19 cellular contexts compared by ENCODE assay signal in genomic region chr20:388034-388994, GRCh38. TPM values are rescaled to one million over a fixed set of nuclear protein-coding genes. Genes with fewer than 3 reads are reported as not detected.
DNase-seq lines count a peak whose midpoint lies in the region; ATAC-seq and TF ChIP-seq lines count a peak whose summit lies in the region.
"Had no signal": no experiment of that assay in that cellular context is flagged by ENCODE, and none has a peak within 500 bp of the region (broad histone marks: within the 10 kb centered on the region; RNA-seq: fewer than 3 reads in every experiment).

No MANE protein-coding gene starts in this region.

- peak overlapping the region; percentile 1 for H3K27ac Mint-ChIP-seq in activated naive CD8-positive, alpha-beta T cell treated with anti-CD3 and anti-CD28 coated beads for 36 hours
- no peak overlapping the region for H3K27ac Mint-ChIP-seq in activated naive CD8-positive, alpha-beta T cell treated with anti-CD3 and anti-CD28 coated beads, Interleukin-2, amount 50 U/mL, for 24 hours

- peaks cover 45% of the 10 kb centered on the region for H3K36me3 Mint-ChIP-seq in activated naive CD8-positive, alpha-beta T cell treated with anti-CD3 and anti-CD28 coated beads for 36 hours
- H3K36me3 Mint-ChIP-seq in activated naive CD8-positive, alpha-beta T cell treated with anti-CD3 and anti-CD28 coated beads, Interleukin-2, amount 50 U/mL, for 24 hours (ENCODE audit: low read depth) = peaks cover 52% of the 10 kb centered on the region

- H3K36me3 ChIP-seq in Karpas-422 (ENCODE audit: insufficient read depth, low read length) = peaks cover 71% of the 10 kb centered on the region

- intact Hi-C loops in lower leg skin (cut with DNase I; ENCODE audit: low total_unique reads) = no loop called here

- ATAC-seq in activated naive CD8-positive, alpha-beta T cell treated with anti-CD3 and anti-CD28 coated beads, Interleukin-2, amount 50 U/mL, for 24 hours = no peak
- ATAC-seq: SK-N-SH treated with all-trans-retinoic acid at 6 μM for 48 hours had no signal

- no peak overlapping the region for H3K4me2 ChIP-seq in Karpas-422 (ENCODE audit: low read depth, low read length, poor library complexity, severe bottlenecking)

- H2AFZ ChIP-seq in Karpas-422 (ENCODE audit: low read length) = no peak overlapping the region
- H2AFZ ChIP-seq: GM23248 had no signal

- H3K9me3 Mint-ChIP-seq in activated naive CD8-positive, alpha-beta T cell treated with anti-CD3 and anti-CD28 coated beads for 36 hours = no peaks in the 10 kb centered on the region
- H3K9me3 Mint-ChIP-seq in activated naive CD8-positive, alpha-beta T cell treated with anti-CD3 and anti-CD28 coated beads, Interleukin-2, amount 50 U/mL, for 24 hours = no peaks in the 10 kb centered on the region

- no peak for TF ChIP-seq CTCF in lower leg skin (IDR thresholded peaks at IDR 0.05)

- H3K4me1 Mint-ChIP-seq in activated naive CD8-positive, alpha-beta T cell treated with anti-CD3 and anti-CD28 coated beads for 36 hours = peaks cover 6% of the 10 kb centered on the region
- H3K4me1 Mint-ChIP-seq in activated naive CD8-positive, alpha-beta T cell treated with anti-CD3 and anti-CD28 coated beads, Interleukin-2, amount 50 U/mL, for 24 hours = peaks cover 8% of the 10 kb centered on the region

- H3K27ac ChIP-seq in Karpas-422 (ENCODE audit: low read length) = peak overlapping the region; percentile 36; the same call in 1 of the 2 replicates
- peak overlapping the region; percentile 100 for H3K27ac ChIP-seq in epithelial cell of prostate
- H3K27ac ChIP-seq: GM23248 had no signal

- H3K4me3 ChIP-seq in Karpas-422 (ENCODE audit: low read length) = no peak overlapping the region
- H3K4me3 ChIP-seq in lower leg skin (ENCODE audit: low read depth, poor library complexity, severe bottlenecking) = no peak overlapping the region
- H3K4me3 ChIP-seq: GM23248 had no signal

- no peak overlapping the region for H3K4me3 Mint-ChIP-seq in activated naive CD8-positive, alpha-beta T cell treated with anti-CD3 and anti-CD28 coated beads for 36 hours
- no peak overlapping the region for H3K4me3 Mint-ChIP-seq in activated naive CD8-positive, alpha-beta T cell treated with anti-CD3 and anti-CD28 coated beads, Interleukin-2, amount 50 U/mL, for 24 hours

- H3K9me2 ChIP-seq in Karpas-422 (replicated peaks; ENCODE audit: insufficient read depth, low read length) = no peaks in the 10 kb centered on the region

- H3K9ac ChIP-seq in Karpas-422 (ENCODE audit: low read length) = no peak overlapping the region
- H3K9ac ChIP-seq: GM23248 had no signal

- H3K4me1 ChIP-seq in Karpas-422 (ENCODE audit: low read length) = peaks cover 19% of the 10 kb centered on the region

- 90 to 95% methylated on average over 21 of the region's 21 CpGs for WGBS in lower leg skin, 2 donors

- no peaks in the 10 kb centered on the region for H3K27me3 ChIP-seq in Karpas-422 (ENCODE audit: low read length)

- DNase-seq in activated naive CD8-positive, alpha-beta T cell treated with anti-CD3 and anti-CD28 coated beads for 36 hours = no peak
- no peak for DNase-seq in activated naive CD8-positive, alpha-beta T cell treated with anti-CD3 and anti-CD28 coated beads, Interleukin-2, amount 50 U/mL, for 24 hours
- DNase-seq in Karpas-422 (no peak), epithelial cell of prostate (ENCODE audit: low read depth, low spot score) (no peak), glomerular visceral epithelial cell (ENCODE audit: extremely low spot score) (no peak), NCI-H1436 (lab: John Stamatoyannopoulos, UW) (no peak), lower leg skin (ENCODE audit: low spot score in 2 of 2) (no peak)
- DNase-seq: COR-L47, DMS153, GDM1, GM23248, HCEC 1CT, NCI-H187, NCI-H2107, NCI-H2227 treated with DMSO at 0.1 percent for 48 hours, NCI-H510A treated with DMSO at 0.1 percent for 48 hours, OCI-M1, SIG-M5 had no signal

- no peaks in the 10 kb centered on the region for H3K9me3 ChIP-seq in Karpas-422 (ENCODE audit: low read length)

- TF ChIP-seq POLR2A in lower leg skin (IDR thresholded peaks at IDR 0.05) = no peak

- H3K27me3 Mint-ChIP-seq in activated naive CD8-positive, alpha-beta T cell treated with anti-CD3 and anti-CD28 coated beads for 36 hours = no peaks in the 10 kb centered on the region
- H3K27me3 Mint-ChIP-seq in activated naive CD8-positive, alpha-beta T cell treated with anti-CD3 and anti-CD28 coated beads, Interleukin-2, amount 50 U/mL, for 24 hours = no peaks in the 10 kb centered on the region

- peaks cover 43% of the 10 kb centered on the region for H3K79me2 ChIP-seq in Karpas-422 (ENCODE audit: low read length)

- peaks cover 22% of the 10 kb centered on the region for H4K20me1 ChIP-seq in Karpas-422 (ENCODE audit: insufficient read depth, low read depth, low read length)

RNA-seq across cellular contexts. Expression of gene TRIB3, which starts 7.8 kb away (rescaled TPM):
- total RNA-seq in activated naive CD8-positive, alpha-beta T cell treated with anti-CD3 and anti-CD28 coated beads for 36 hours = 10 to 100 TPM; 57.8 to 58.0 TPM
- 122 and 197 TPM in 2 replicates for total RNA-seq in Karpas-422 (2014; rRNA removed; shearing (Covaris generic); ENCODE audit: low replicate concordance)
- total RNA-seq in lower leg skin = 10 to 100 TPM; 20.6 to 35.2 (median 27.5) TPM

RNA-seq across cellular contexts. Expression of gene RBCK1, which starts 19.8 kb away (rescaled TPM):
- 100 to 1,000 TPM; 113 to 115 TPM for total RNA-seq in activated naive CD8-positive, alpha-beta T cell treated with anti-CD3 and anti-CD28 coated beads for 36 hours
- total RNA-seq in Karpas-422 (2014; rRNA removed; shearing (Covaris generic); ENCODE audit: low replicate concordance) = 96.6 and 142 TPM in 2 replicates
- 10 to 100 TPM; 65.2 to 90.1 (median 77.1) TPM for total RNA-seq in lower leg skin

RNA-seq across cellular contexts. Expression of gene NRSN2, which starts 41.4 kb away (rescaled TPM):
- total RNA-seq in activated naive CD8-positive, alpha-beta T cell treated with anti-CD3 and anti-CD28 coated beads for 36 hours = 10 to 100 TPM; 11.2 to 12.6 TPM
- 18.2 and 28.3 TPM in 2 replicates for total RNA-seq in Karpas-422 (2014; rRNA removed; shearing (Covaris generic); ENCODE audit: low replicate concordance)
- 10 to 100 TPM in 2 of 4 donors, 1 to 10 TPM in 2; 4.4 to 16.6 (median 9.9) TPM for total RNA-seq in lower leg skin
